8 cellular contexts compared by ENCODE assay signal in genomic region chr5:88659529-88660325, GRCh38.
DNase-seq lines count a peak whose midpoint lies in the region; ATAC-seq, FAIRE-seq and TF ChIP-seq lines count a peak whose summit lies in the region.

No MANE protein-coding gene starts in this region.

- H3K27ac ChIP-seq in OCI-LY1 (ENCODE audit: low read depth, low read length, poor library complexity, severe bottlenecking) (no peak overlapping the region), kidney (ENCODE audit: low read depth in 2 of 2, low read length in 2 of 2) (no peak overlapping the region)

- TF ChIP-seq CTCF in OCI-LY1 (IDR thresholded peaks at IDR 0.05; ENCODE audit: low read length) (no peak), kidney (IDR thresholded peaks at IDR 0.05; ENCODE audit: borderline replicate concordance, extremely low read depth, insufficient read depth) (no peak)

- no peaks in the 10 kb centered on the region for H3K9me3 ChIP-seq in OCI-LY1 (ENCODE audit: low read length)
- H3K9me3 ChIP-seq in kidney (ENCODE audit: control insufficient read depth in 1 of 2, low read length in 2 of 2) = no peaks in the 10 kb centered on the region

- H3K36me3 ChIP-seq in OCI-LY1 (ENCODE audit: insufficient read depth, low read length) (no peaks in the 10 kb centered on the region), kidney (ENCODE audit: control insufficient read depth in 1 of 2, insufficient read depth in 2 of 2, low read length in 2 of 2) (no peaks in the 10 kb centered on the region)

- 0 out of 2 replicates have a peak, but pooled peaks cover 4% of the 10 kb centered on the region for H3F3A ChIP-seq in OCI-LY1 (ENCODE audit: insufficient read depth, low read length)

- peak overlapping the region; percentile 85 for H3K4me2 ChIP-seq in OCI-LY1 (ENCODE audit: low read length)

- H3K4me1 ChIP-seq in OCI-LY1 (ENCODE audit: insufficient read depth, low read length, severe bottlenecking) (peaks cover 29% of the 10 kb centered on the region), kidney (ENCODE audit: control insufficient read depth in 1 of 2, insufficient read depth in 1 of 2, low read depth in 1 of 2, low read length in 2 of 2) (peaks cover 0 to 6% of the 10 kb centered on the region in 2 donors)

- no peaks in the 10 kb centered on the region for H3K9me2 ChIP-seq in OCI-LY1 (ENCODE audit: low read depth, low read length)

- no peak for FAIRE-seq in kidney (lab: Jason Lieb, UNC)

- no peaks in the 10 kb centered on the region for H3K79me2 ChIP-seq in OCI-LY1 (ENCODE audit: insufficient read depth, low read length)

- H3K27me3 ChIP-seq in OCI-LY1 (ENCODE audit: insufficient read depth, low read length) = no peaks in the 10 kb centered on the region

- no peaks in the 10 kb centered on the region for H4K20me1 ChIP-seq in OCI-LY1 (ENCODE audit: insufficient read depth, low read length)

- H3K4me3 ChIP-seq in OCI-LY1 (ENCODE audit: low read depth, low read length, poor library complexity, severe bottlenecking) = peak overlapping the region; percentile 67
- H3K4me3 ChIP-seq in kidney (ENCODE audit: low read length in 2 of 2) = no peak overlapping the region

- H3K9ac ChIP-seq in OCI-LY1 (ENCODE audit: low read length) = peak overlapping the region; percentile 51; the same call in 1 of the 2 replicates
- H3K9ac ChIP-seq in kidney (ENCODE audit: low read length in 2 of 2) = no peak overlapping the region

- intact Hi-C loops in kidney (cut with DNase I) = no loop called here

- ATAC-seq in GM18502 (IDR thresholded peaks at IDR 0.05; ENCODE audit: poor library complexity, unreplicated experiment) (peak; percentile 57), GM21825 (IDR thresholded peaks at IDR 0.05; ENCODE audit: unreplicated experiment) (peak; percentile 56), GM19023 (IDR thresholded peaks at IDR 0.05; ENCODE audit: unreplicated experiment) (no peak)

- no peak overlapping the region for H2AFZ ChIP-seq in OCI-LY1 (ENCODE audit: low read length)

- DNase-seq in kidney (peak; percentile 73), HK-2 (ENCODE audit: unreplicated experiment) (no peak), SW 1271 (lab: John Stamatoyannopoulos, UW) (no peak), mesenteric fat pad (ENCODE audit: low spot score) (no peak)
